In the genomic region with DNA sequence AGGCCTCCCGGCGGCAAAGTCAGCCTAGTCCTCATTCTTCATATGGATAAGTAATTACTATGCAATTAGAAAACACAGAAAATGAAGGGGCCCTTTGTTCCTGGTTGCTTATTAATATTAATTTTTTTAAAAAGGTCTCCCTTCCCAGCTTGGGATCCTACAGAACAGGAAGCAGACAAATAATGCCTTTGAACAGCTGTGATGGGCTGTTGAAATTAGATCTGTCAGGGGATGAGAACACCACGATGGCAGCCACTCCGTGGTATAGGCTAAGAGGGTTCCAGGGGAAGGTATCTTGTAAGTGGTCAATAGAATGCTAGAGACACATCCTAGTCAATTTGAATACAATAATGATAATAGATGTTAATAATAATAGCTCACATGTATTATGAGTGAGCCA, we compare ENCODE assay signal across 1 cellular context.
TF ChIP-seq lines count a peak whose summit lies in the region.

No MANE protein-coding gene starts in this region.

TF ChIP-seq in GM23338, 12 proteins besides CTCF, POLR2A, EP300 and RAD21 (continued from another document):
- TF ChIP-seq ZNF462 (CRISPR knock-in tag; IDR thresholded peaks at IDR 0.05) (no peak), ZNF331 (CRISPR knock-in tag; IDR thresholded peaks at IDR 0.05; ENCODE audit: low read depth) (no peak), NANOG (IDR thresholded peaks at IDR 0.05; ENCODE audit: borderline replicate concordance) (no peak)
